ENCODE assay signal across 15 cellular contexts in genomic region chr15:66835558-66835878, GRCh38.
DNase-seq lines count a peak whose midpoint lies in the region; ATAC-seq, FAIRE-seq and TF ChIP-seq lines count a peak whose summit lies in the region.
"Had no signal": no experiment of that assay in that cellular context is flagged by ENCODE, and none has a peak within 500 bp of the region (broad histone marks: within the 10 kb centered on the region; RNA-seq: fewer than 3 reads in every experiment).

No MANE protein-coding gene starts in this region.

- H3K4me3 ChIP-seq in PC-9: no peak overlapping the region
- H3K4me3 ChIP-seq: K562, tibial nerve had no signal

- CTCF ChIA-PET in PC-9 (lab: Charles Lee): no interaction called here

- no peaks in the 10 kb centered on the region for H3K9me2 ChIP-seq in PC-9 (ENCODE audit: insufficient read depth)

- H3K36me3 ChIP-seq in PC-9 (ENCODE audit: low read depth): no peaks in the 10 kb centered on the region
- H3K36me3 ChIP-seq: BE2C, tibial nerve had no signal

- H3K4me2 ChIP-seq in PC-9: no peak overlapping the region

- no peak overlapping the region for H3K4me3 Mint-ChIP-seq in nephron

- H4K20me1 ChIP-seq in PC-9 (ENCODE audit: insufficient read depth): no peaks in the 10 kb centered on the region

- no peaks in the 10 kb centered on the region for H3K79me2 ChIP-seq in PC-9 (ENCODE audit: low read depth)

- POLR2A ChIA-PET in PC-9 (lab: Charles Lee; ENCODE audit: unreplicated experiment): no interaction called here

- H2AFZ ChIP-seq in PC-9: no peak overlapping the region

- BruUV-seq in PC-9 (replicated peaks; lab: Mats Ljungman, UMichigan): no TSS peak

- H3K36me3 Mint-ChIP-seq in nephron (ENCODE audit: low read depth): no peaks in the 10 kb centered on the region

- H3K4me1 Mint-ChIP-seq in nephron: peaks cover 25% of the 10 kb centered on the region

- DNase-seq in GM18507 (ENCODE audit: extremely low spot score, insufficient read length, low read depth) (no peak), PC-9 (no peak), Right ventricle myocardium superior (peak; percentile 68), GF-D8 (lab: John Stamatoyannopoulos, UW) (no peak)
- no peak for DNase-seq in activated CD4-positive, CD25-positive, alpha-beta regulatory T cell (lab: John Stamatoyannopoulos, UW)
- DNase-seq: activated CD4-positive, alpha-beta T cell treated with anti-CD3 and anti-CD28 coated beads for 48 hours; activated naive CD4-positive, alpha-beta T cell treated with Interleukin-2 at 50 U/mL for 16 hours; BE2C; left colon; NCI-H226 had no signal

- intact Hi-C loops in PC-9 (cut with micrococcal nuclease; ENCODE audit: unreplicated experiment) (no loop called here), Right ventricle myocardium superior (cut with DNase I) (loop anchor here (5.0 kb wide), 1 partner anchor 48 kb away; no protein-coding TSS in a partner anchor)

- H3K4me1 ChIP-seq in PC-9 (replicated peaks; ENCODE audit: insufficient read depth): peaks cover 60% of the 10 kb centered on the region
- H3K4me1 ChIP-seq: BE2C had no signal

- H3F3A ChIP-seq in PC-9 (ENCODE audit: insufficient read depth, low read depth): peaks cover 28% of the 10 kb centered on the region; the same call in 1 of the 2 replicates

- no peak for TF ChIP-seq CTCF in PC-9 (conservative IDR thresholded peaks at IDR 0.05)
- TF ChIP-seq CTCF in nephron (IDR thresholded peaks at IDR 0.05; ENCODE audit: unreplicated experiment in 3 of 3): no peak

- H3K9me3 Mint-ChIP-seq in nephron: no peaks in the 10 kb centered on the region

- no peaks in the 10 kb centered on the region for H3K9me3 ChIP-seq in PC-9 (ENCODE audit: insufficient read depth, low read depth)
- H3K9me3 ChIP-seq: BE2C, tibial nerve had no signal

- peak; percentile 52 for FAIRE-seq in GM18507 (lab: Jason Lieb, UNC)
- FAIRE-seq: K562 had no signal

- no peaks in the 10 kb centered on the region for H3K27me3 ChIP-seq in PC-9 (ENCODE audit: insufficient read depth, low read depth)
- H3K27me3 ChIP-seq: BE2C, tibial nerve had no signal

- peak overlapping the region; percentile 43 for H3K27ac ChIP-seq in PC-9
- H3K27ac ChIP-seq: tibial nerve had no signal

- ATAC-seq in Right ventricle myocardium superior (ENCODE audit: poor library complexity) (peak; percentile 77), GM19351 (IDR thresholded peaks at IDR 0.05; ENCODE audit: unreplicated experiment) (no peak), GM18870 (IDR thresholded peaks at IDR 0.05; ENCODE audit: unreplicated experiment) (no peak)
- ATAC-seq: K562, left colon had no signal

- peak overlapping the region; percentile 38 to 84 (median 56) for H3K27ac Mint-ChIP-seq in nephron

- H3K27me3 Mint-ChIP-seq in nephron (ENCODE audit: low read depth): peaks cover 8% of the 10 kb centered on the region
